ENCODE assay signal across 6 cellular contexts in the genomic region with DNA sequence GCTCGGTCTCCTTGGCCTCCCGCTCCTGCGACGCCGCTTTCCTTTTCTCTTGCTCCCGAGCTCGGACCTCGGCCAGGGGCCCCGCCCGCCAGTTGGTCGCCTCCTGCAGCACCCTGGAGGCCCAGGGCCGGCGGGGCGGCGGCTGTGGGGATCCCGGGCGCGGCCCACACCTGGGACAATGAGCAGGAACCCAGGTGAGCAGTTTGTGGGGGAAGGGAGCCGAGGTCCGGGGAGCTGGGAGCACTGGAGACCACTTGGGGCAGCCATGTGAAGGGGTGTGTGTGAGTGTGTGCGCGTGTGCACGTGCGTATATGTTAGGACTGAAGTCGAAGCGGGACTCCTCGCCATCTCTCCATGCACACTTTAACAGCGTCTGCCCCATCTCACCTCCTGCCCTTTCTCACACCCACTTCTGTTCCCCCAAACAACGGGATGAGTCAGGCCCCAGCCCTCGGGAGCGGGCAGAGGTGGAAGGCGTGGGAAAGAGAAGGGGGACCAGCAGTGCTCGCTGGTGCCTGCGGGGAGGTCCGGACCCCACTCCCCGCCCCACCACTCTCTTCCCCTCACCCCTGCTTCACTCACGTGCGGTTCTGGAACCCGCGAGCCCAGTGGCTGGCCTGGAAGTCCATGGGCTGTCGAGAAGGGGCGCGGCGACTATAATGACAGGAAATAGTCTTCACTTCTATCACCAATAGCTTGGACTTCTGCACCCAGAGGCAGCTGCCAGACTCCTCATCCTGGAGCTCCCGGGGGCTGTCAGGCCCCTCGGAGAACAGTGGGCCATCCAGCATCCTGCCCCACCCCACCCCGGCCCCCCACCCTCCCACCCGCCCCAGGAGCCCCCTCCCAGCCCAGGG. TPM values are rescaled to one million over a fixed set of nuclear protein-coding genes. Genes with fewer than 3 reads are reported as not detected.
DNase-seq lines count a peak whose midpoint lies in the region; TF ChIP-seq lines count a peak whose summit lies in the region.

No MANE protein-coding gene starts in this region.

- TF ChIP-seq CTCF in GM12873 (IDR thresholded peaks at IDR 0.05; ENCODE audit: insufficient read depth, low read depth, low read length, missing control alignments) (peak; percentile 7), Loucy (conservative IDR thresholded peaks at IDR 0.05; ENCODE audit: low read length) (no peak), thyroid gland (IDR thresholded peaks at IDR 0.05) (no peak)

- no peaks in the 10 kb centered on the region; the same call in 1 of the 2 replicates for H3K36me3 ChIP-seq in Loucy (ENCODE audit: insufficient read depth, low read length)
- H3K36me3 ChIP-seq in duodenal mucosa (ENCODE audit: control insufficient read depth in 1 of 2, insufficient read depth in 2 of 2, low read length in 2 of 2), result peaks cover 13 to 26% of the 10 kb centered on the region in 2 donors
- H3K36me3 ChIP-seq in thyroid gland, result peaks cover 20 to 22% of the 10 kb centered on the region in 2 donors

- H3K27ac ChIP-seq in duodenal mucosa (ENCODE audit: low read depth, low read length), result no peak overlapping the region
- H3K27ac ChIP-seq in thyroid gland, result no peak overlapping the region

- no peaks in the 10 kb centered on the region for H3K27me3 ChIP-seq in Loucy (ENCODE audit: insufficient read depth, low read length, poor library complexity, severe bottlenecking)
- H3K27me3 ChIP-seq in duodenal mucosa (ENCODE audit: control insufficient read depth in 1 of 2, insufficient read depth in 2 of 2, low read length in 2 of 2), result peaks cover 41 to 45% of the 10 kb centered on the region in 2 donors
- H3K27me3 ChIP-seq in thyroid gland, result peaks cover 5% of the 10 kb centered on the region

- H3K4me2 ChIP-seq in Loucy (ENCODE audit: low read depth, low read length, poor library complexity, severe bottlenecking), result peak overlapping the region; percentile 17

- no peaks in the 10 kb centered on the region for H3K9me3 ChIP-seq in Loucy (ENCODE audit: insufficient read depth, low read depth, low read length)
- no peaks in the 10 kb centered on the region for H3K9me3 ChIP-seq in duodenal mucosa (ENCODE audit: control insufficient read depth in 1 of 2, low read length in 2 of 2)
- H3K9me3 ChIP-seq in thyroid gland, result no peaks in the 10 kb centered on the region

- peak; percentile 60 for DNase-seq in retina
- DNase-seq in NCI-H774 (lab: John Stamatoyannopoulos, UW), result no peak
- no peak for DNase-seq in thyroid gland

- WGBS in thyroid gland, 2 donors, result 3 to 4% methylated on average over 24 to 36 of the region's 48 CpGs

- H3K4me3 ChIP-seq in Loucy (ENCODE audit: low read length, poor library complexity, severe bottlenecking) (peak overlapping the region; percentile 4), duodenal mucosa (ENCODE audit: low read depth in 1 of 2, low read length in 2 of 2) (peak overlapping the region; percentile 47 to 64), thyroid gland (replicated peaks in 1 of 3) (peak overlapping the region in 1 of 3 donors; percentile 36)

- H3K9ac ChIP-seq in Loucy (ENCODE audit: low read depth, low read length, poor library complexity, severe bottlenecking) (no peak overlapping the region), duodenal mucosa (ENCODE audit: low read depth in 1 of 2, low read length in 2 of 2) (no peak overlapping the region)

- peaks cover 8% of the 10 kb centered on the region for H3K4me1 ChIP-seq in Loucy (ENCODE audit: insufficient read depth, low read length, poor library complexity, severe bottlenecking)
- peaks cover 23 to 34% of the 10 kb centered on the region in 2 donors for H3K4me1 ChIP-seq in duodenal mucosa (ENCODE audit: control insufficient read depth in 1 of 2, insufficient read depth in 2 of 2, low read length in 2 of 2)
- peaks cover 31 to 38% of the 10 kb centered on the region in 2 donors for H3K4me1 ChIP-seq in thyroid gland

- H3K79me2 ChIP-seq in Loucy (ENCODE audit: insufficient read depth, low read length), result no peaks in the 10 kb centered on the region

- H3F3A ChIP-seq in Loucy (ENCODE audit: low read depth), result no peaks in the 10 kb centered on the region

- H3K9me2 ChIP-seq in Loucy (replicated peaks; ENCODE audit: low read depth, low read length), result no peaks in the 10 kb centered on the region

- H2AFZ ChIP-seq in Loucy (ENCODE audit: low read length), result no peak overlapping the region

- TF ChIP-seq POLR2A in thyroid gland (IDR thresholded peaks at IDR 0.05), result no peak

- intact Hi-C loops in thyroid gland (cut with DNase I), result no loop called here

- H4K20me1 ChIP-seq in Loucy (ENCODE audit: insufficient read depth, low read length, poor library complexity, severe bottlenecking), result no peaks in the 10 kb centered on the region

RNA-seq across cellular contexts. Expression of a gene that starts 0.5 kb away (rescaled TPM):
- under 1 TPM in 2 of 4 donors, not detected in 2; 0.11 to 0.13 TPM for total RNA-seq in thyroid gland

RNA-seq across cellular contexts. Expression of a gene that starts 19.9 kb away (rescaled TPM):
- total RNA-seq in thyroid gland, result 10 to 100 TPM; 50.3 to 68.1 (median 59.9) TPM

RNA-seq across cellular contexts. Expression of a gene that starts 20.6 kb away (rescaled TPM):
- not detected for total RNA-seq in thyroid gland

RNA-seq across cellular contexts. Expression of a gene that starts 27.2 kb away (rescaled TPM):
- total RNA-seq in thyroid gland, result 1 to 10 TPM in 1 of 4 donors, under 1 TPM in 2, not detected in 1; 0.54 to 1.7 (median 0.59) TPM

RNA-seq across cellular contexts. Expression of a gene that starts 41.4 kb away (rescaled TPM):
- 100 to 1,000 TPM in 3 of 4 donors, 10 to 100 TPM in 1; 92.7 to 177 (median 136) TPM for total RNA-seq in thyroid gland
